8 cellular contexts compared by ENCODE assay signal in genomic region chr11:22337571-22338464, GRCh38. TPM values are rescaled to one million over a fixed set of nuclear protein-coding genes. Genes with fewer than 3 reads are reported as not detected.
DNase-seq lines count a peak whose midpoint lies in the region; ATAC-seq and TF ChIP-seq lines count a peak whose summit lies in the region.

SLC17A6 (plus strand) TSS chr11:22338381; CDS start chr11:22338534, 153 bp downstream.

- no peaks in the 10 kb centered on the region for H3K9me3 Mint-ChIP-seq in type B pancreatic cell

- CTCF ChIA-PET in A673 (lab: Charles Lee) = no interaction called here

- H3K36me3 ChIP-seq in A673 (ENCODE audit: insufficient read depth, low read length, poor library complexity, severe bottlenecking) = no peaks in the 10 kb centered on the region

- BruUV-seq in A673 (replicated peaks; lab: Mats Ljungman, UMichigan) = no TSS peak

- peaks cover 63% of the 10 kb centered on the region for H3K27me3 Mint-ChIP-seq in type B pancreatic cell

- intact Hi-C loops in A673 (cut with micrococcal nuclease; ENCODE audit: unreplicated experiment) = no loop called here

- POLR2A ChIA-PET in A673 (lab: Charles Lee; ENCODE audit: low non-redundant PET) = no interaction called here

- H3K4me3 Mint-ChIP-seq in type B pancreatic cell = peak within 1 kb of the TSS; percentile 70

- DNase-seq in A673 (ENCODE audit: low spot score) (peak; percentile 67), NCI-H2227 treated with DMSO at 0.1 percent for 48 hours (lab: John Stamatoyannopoulos, UW) (peak; percentile 90), ecto neural progenitor cell (ENCODE audit: low spot score) (peak; percentile 63), type B pancreatic cell (ENCODE audit: extremely low spot score, unreplicated experiment) (no peak), GF-D8 (lab: John Stamatoyannopoulos, UW) (no peak)

- no peak within 1 kb of the TSS for H3K27ac ChIP-seq in A673 (ENCODE audit: low read depth, low read length, poor library complexity, severe bottlenecking)

- no peaks in the 10 kb centered on the region for H3K9me3 ChIP-seq in A673 (ENCODE audit: low read depth, low read length, poor library complexity, severe bottlenecking)

- peak; percentile 66 for ATAC-seq in GM19467 (IDR thresholded peaks at IDR 0.05; ENCODE audit: unreplicated experiment)
- ATAC-seq in GM18867 (IDR thresholded peaks at IDR 0.05; ENCODE audit: unreplicated experiment) = no peak
- no peak for ATAC-seq in HG03439 (IDR thresholded peaks at IDR 0.05; ENCODE audit: unreplicated experiment)

- H3K36me3 Mint-ChIP-seq in type B pancreatic cell = peaks cover 3% of the 10 kb centered on the region

- H3K4me1 ChIP-seq in A673 (ENCODE audit: insufficient read depth, low read length, poor library complexity, severe bottlenecking) = no peaks in the 10 kb centered on the region

- H3K27me3 ChIP-seq in A673 (replicated peaks; ENCODE audit: insufficient read depth, low read depth, low read length, poor library complexity) = peaks cover 35% of the 10 kb centered on the region

- no peak within 1 kb of the TSS for H3K4me3 ChIP-seq in A673 (ENCODE audit: low read depth, low read length, poor library complexity, severe bottlenecking)

- peaks cover 5% of the 10 kb centered on the region for H3K4me1 Mint-ChIP-seq in type B pancreatic cell (ENCODE audit: unreplicated experiment)

- TF ChIP-seq CTCF in A673 (conservative IDR thresholded peaks at IDR 0.05; ENCODE audit: low read depth, low read length) (no peak), type B pancreatic cell (conservative IDR thresholded peaks at IDR 0.05) (no peak)

- no peak within 1 kb of the TSS for H3K27ac Mint-ChIP-seq in type B pancreatic cell

RNA-seq across cellular contexts. Expression of gene SLC17A6, which starts in this region (rescaled TPM):
- not detected in 2 replicates for total RNA-seq in A673 (2021)
- total RNA-seq in type B pancreatic cell (ENCODE audit: low replicate concordance) = 2.7 and 3.4 TPM in 2 replicates

Comparison
In these comparisons a context has a peak if more than half of its experiments do, and no peak if none do; other contexts are left out.
1. Peak in DNase-seq in A673; RNA of the gene not detected or under 1 TPM.
2. DNase-seq: peak in NCI-H2227 treated with DMSO at 0.1 percent for 48 hours (single experiment) and ecto neural progenitor cell (single experiment); none in type B pancreatic cell (single experiment) and GF-D8 (single experiment).